ENCODE assay signal across 9 cellular contexts in genomic region chr19:35318679-35319448, GRCh38. TPM values are rescaled to one million over a fixed set of nuclear protein-coding genes. Genes with fewer than 3 reads are reported as not detected.
DNase-seq lines count a peak whose midpoint lies in the region; ATAC-seq and TF ChIP-seq lines count a peak whose summit lies in the region.
"Had no signal": no experiment of that assay in that cellular context is flagged by ENCODE, and none has a peak within 500 bp of the region (broad histone marks: within the 10 kb centered on the region; RNA-seq: fewer than 3 reads in every experiment).

No MANE protein-coding gene starts in this region.

- H3K4me1 ChIP-seq in right cardiac atrium (ENCODE audit: control insufficient read depth, insufficient read depth, low read length) (peaks cover 3% of the 10 kb centered on the region), spleen (peaks cover 24 to 100% (median 60%) of the 10 kb centered on the region in 6 donors)

- POLR2A ChIA-PET in activated B cell treated with CpG ODN at 0.5 μM for 24 hours (lab: Charles Lee), result interaction anchor here (0.7 to 11.0 kb wide), 10 partner anchors 10 to 144 kb away, joined by 3 to 304 read pairs (median 6); partner anchors contain the start of genes CD22, FFAR1 and HAMP
- POLR2A ChIA-PET in GM10248 (lab: Yijun Ruan, JAX), result no interaction called here

- TF ChIP-seq CTCF in activated B cell treated with CpG ODN at 0.5 μM for 24 hours (IDR thresholded peaks at IDR 0.05) (no peak), spleen (IDR thresholded peaks at IDR 0.05 in 8 of 11, conservative IDR thresholded peaks at IDR 0.05 in 3 of 11) (no peak), GM10248 (IDR thresholded peaks at IDR 0.05; ENCODE audit: control extremely low read depth, extremely low read depth, low read depth, missing control alignments) (no peak)

- CTCF ChIA-PET in activated B cell treated with CpG ODN at 0.5 μM for 24 hours (lab: Charles Lee) (interaction anchor here (0.6 to 2.5 kb wide), 4 partner anchors 12 to 1969 kb away, joined by 3 to 10 read pairs (median 4); no protein-coding TSS in a partner anchor), GM10248 (lab: Yijun Ruan, JAX) (interaction anchor here (0.9 to 1.6 kb wide), 7 partner anchors 9 to 176 kb away, joined by 3 to 6 read pairs (median 4); no protein-coding TSS in a partner anchor)

- no peaks in the 10 kb centered on the region for H3K36me3 Mint-ChIP-seq in activated B cell treated with CpG ODN at 0.5 μM for 24 hours (ENCODE audit: low read depth)

- intact Hi-C loops in activated B cell treated with CpG ODN at 0.5 μM for 24 hours (cut with micrococcal nuclease) (loop anchor here (1.0 kb wide), 1 partner anchor 28 kb away; the partner anchor contains the start of gene FFAR1), right cardiac atrium (cut with DNase I) (no loop called here), spleen (cut with DNase I; ENCODE audit: low total_unique reads) (no loop called here)

- ATAC-seq in activated B cell treated with CpG ODN at 0.5 μM for 24 hours (ENCODE audit: low read depth), result peak; percentile 26
- peak; percentile 71 to 91 for ATAC-seq in right cardiac atrium
- ATAC-seq in HG02852 (IDR thresholded peaks at IDR 0.05; ENCODE audit: unreplicated experiment), result no peak
- no peak for ATAC-seq in GM21447 (IDR thresholded peaks at IDR 0.05; ENCODE audit: unreplicated experiment)

- 48% methylated on average over 16 of the region's 16 CpGs for WGBS in right cardiac atrium
- WGBS in spleen, 5 donors, result 37 to 47% (median 45%) methylated on average over 16 of the region's 16 CpGs

- H3K9me3 ChIP-seq in right cardiac atrium (ENCODE audit: control insufficient read depth, low read length) (no peaks in the 10 kb centered on the region), spleen (peaks cover 0 to 9% (median 2%) of the 10 kb centered on the region in 8 donors)

- no peak for TF ChIP-seq POLR2A in spleen (IDR thresholded peaks at IDR 0.05)

- peaks cover 2% of the 10 kb centered on the region for H3K9me3 Mint-ChIP-seq in activated B cell treated with CpG ODN at 0.5 μM for 24 hours

- no peaks in the 10 kb centered on the region for H3K36me3 ChIP-seq in spleen

- peaks cover 88% of the 10 kb centered on the region for H3K4me1 Mint-ChIP-seq in activated B cell treated with CpG ODN at 0.5 μM for 24 hours

- DNase-seq in SKM-1 treated with dmso at 0.1 percent for 144 hours (lab: John Stamatoyannopoulos, UW; ENCODE audit: unreplicated experiment) (peak; percentile 36), SKM-1 (lab: John Stamatoyannopoulos, UW; ENCODE audit: unreplicated experiment) (no peak), activated B cell treated with CpG ODN at 0.5 μM for 24 hours (no peak), right cardiac atrium (peak; percentile 72 to 78 (median 72)), spleen (peak; percentile 91), GM10248 (ENCODE audit: extremely low spot score) (no peak)

- peak overlapping the region; percentile 96 for H3K27ac Mint-ChIP-seq in activated B cell treated with CpG ODN at 0.5 μM for 24 hours

- H3K4me3 Mint-ChIP-seq in activated B cell treated with CpG ODN at 0.5 μM for 24 hours, result peak overlapping the region; percentile 71

- H3K27me3 ChIP-seq in right cardiac atrium (ENCODE audit: control insufficient read depth, insufficient read depth) (no peaks in the 10 kb centered on the region), spleen (replicated peaks in 1 of 7) (no peaks in the 10 kb centered on the region)

- H3K4me3 ChIP-seq in right cardiac atrium (ENCODE audit: low read length) (no peak overlapping the region), spleen (no peak overlapping the region)

- H3K27ac ChIP-seq in right cardiac atrium (ENCODE audit: low read length) (no peak overlapping the region), spleen (peak overlapping the region; percentile 5 to 84 (median 77))
- H3K27ac ChIP-seq: C4-2B had no signal

- H3K27me3 Mint-ChIP-seq in activated B cell treated with CpG ODN at 0.5 μM for 24 hours, result no peaks in the 10 kb centered on the region

RNA-seq across cellular contexts. Expression of gene CD22, which starts 10.1 kb away (rescaled TPM):
- 920 and 1,096 TPM in 2 replicates for total RNA-seq in activated B cell treated with CpG ODN at 0.5 μM for 24 hours
- under 1 TPM; 0.54 to 0.80 (median 0.72) TPM for total RNA-seq in right cardiac atrium
- polyA plus RNA-seq in right cardiac atrium, result 0.20 TPM
- total RNA-seq in spleen, result 100 to 1,000 TPM; 251 to 446 (median 339) TPM
- polyA plus RNA-seq in spleen, result 100 to 1,000 TPM; 292 to 445 (median 394) TPM

RNA-seq across cellular contexts. Expression of gene MAG, which starts 26.9 kb away (rescaled TPM):
- total RNA-seq in activated B cell treated with CpG ODN at 0.5 μM for 24 hours (0.22 and 0.31 TPM in 2 replicates), right cardiac atrium (not detected), spleen (10 to 100 TPM in 3 of 7 donors, under 1 TPM in 2, not detected in 2; 0.26 to 55.2 (median 35.1) TPM)
- polyA plus RNA-seq in right cardiac atrium (1.3 TPM), spleen (under 1 TPM; 0.07 to 0.42 (median 0.16) TPM)

RNA-seq across cellular contexts. Expression of gene FFAR1, which starts 28.8 kb away (rescaled TPM):
- 5.1 and 6.0 TPM in 2 replicates for total RNA-seq in activated B cell treated with CpG ODN at 0.5 μM for 24 hours
- total RNA-seq in right cardiac atrium, result not detected
- not detected for polyA plus RNA-seq in right cardiac atrium
- under 1 TPM in 4 of 7 donors, not detected in 3; 0.16 to 0.32 (median 0.28) TPM for total RNA-seq in spleen
- under 1 TPM; 0.18 to 0.52 (median 0.26) TPM for polyA plus RNA-seq in spleen

RNA-seq across cellular contexts. Expression of gene HAMP, which starts 36.5 kb away (rescaled TPM):
- total RNA-seq in activated B cell treated with CpG ODN at 0.5 μM for 24 hours (1.3 and 2.2 TPM in 2 replicates), right cardiac atrium (100 to 1,000 TPM; 164 to 286 (median 230) TPM), spleen (under 1 TPM in 2 of 7 donors, not detected in 5; 0.60 to 0.67 TPM)
- polyA plus RNA-seq in right cardiac atrium (406 TPM), spleen (1 to 10 TPM in 2 of 3 donors, under 1 TPM in 1; 0.48 to 5.0 (median 2.0) TPM)

RNA-seq across cellular contexts. Expression of gene FFAR3, which starts 39.4 kb away (rescaled TPM):
- total RNA-seq in activated B cell treated with CpG ODN at 0.5 μM for 24 hours (0.16 TPM in 1 of 2 replicates, not detected in the other), right cardiac atrium (under 1 TPM in 1 of 4 donors, not detected in 3; 0.31 TPM), spleen (1 to 10 TPM in 4 of 7 donors, under 1 TPM in 2, not detected in 1; 0.55 to 3.2 (median 2.0) TPM)
- polyA plus RNA-seq in right cardiac atrium (0.05 TPM), spleen (under 1 TPM; 0.30 to 0.45 (median 0.33) TPM)

Comparison
In these comparisons a context has a peak if more than half of its experiments do, and no peak if none do; other contexts are left out.
1. DNase-seq: peak in SKM-1 treated with dmso at 0.1 percent for 144 hours (single experiment), right cardiac atrium (3 of 3) and spleen (single experiment); none in SKM-1 (single experiment), activated B cell treated with CpG ODN at 0.5 μM for 24 hours (single experiment) and GM10248 (single experiment).
2. ATAC-seq: peak in activated B cell treated with CpG ODN at 0.5 μM for 24 hours (single experiment) and right cardiac atrium (2 of 2); none in HG02852 (single experiment) and GM21447 (single experiment).
3. RNA of gene CD22, which starts 10.1 kb away (total RNA-seq): 920 to 1,096 TPM in activated B cell treated with CpG ODN at 0.5 μM for 24 hours and 251 to 446 TPM in spleen; 0.54 to 0.80 TPM in right cardiac atrium; every median in the first group is over 100 times any median in the second.